ENCODE assay signal across 19 cellular contexts in the genomic region with DNA sequence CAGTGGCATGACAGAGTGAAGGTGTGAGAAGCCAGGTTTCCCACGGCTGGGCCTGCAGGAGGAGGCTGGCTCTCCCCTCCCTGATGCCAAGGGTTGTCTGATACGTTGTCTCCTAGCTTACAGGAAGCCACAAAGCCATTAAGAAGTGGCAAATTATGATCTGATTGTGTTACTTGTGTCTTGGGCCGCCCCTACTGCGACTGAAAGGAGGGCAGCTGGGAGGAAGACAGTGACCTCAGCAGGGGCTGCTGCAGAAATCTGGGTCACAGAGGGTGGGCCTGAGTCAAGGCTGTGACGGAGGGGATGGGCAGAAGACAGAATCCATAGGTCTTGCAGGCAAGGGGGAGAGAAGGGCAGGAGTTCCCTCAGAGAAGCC.
A peak's percentile ranks its signal among the peaks of the same experiment; 100 is the strongest.
DNase-seq lines count a peak whose midpoint lies in the region; ATAC-seq and TF ChIP-seq lines count a peak whose summit lies in the region.
"Had no signal": no experiment of that assay in that cellular context is flagged by ENCODE, and none has a peak within 500 bp of the region (broad histone marks: within the 10 kb centered on the region; RNA-seq: fewer than 3 reads in every experiment).

No MANE protein-coding gene starts in this region.

- dilution Hi-C loops in IMR-90 (cut with HindIII; ENCODE audit: low sequenced_read_pairs, unreplicated experiment): no loop called here

- no peak for TF ChIP-seq POLR2A in IMR-90 (IDR thresholded peaks at IDR 0.05; ENCODE audit: low read depth, low read length)

- H2BK12ac ChIP-seq in trophoblast cell (ENCODE audit: low read length): no peak overlapping the region

- no peaks in the 10 kb centered on the region for H3K36me3 Mint-ChIP-seq in activated CD4-positive, alpha-beta T cell treated with anti-CD3 and anti-CD28 coated beads for 36 hours (ENCODE audit: low read depth)
- H3K36me3 Mint-ChIP-seq in activated CD8-positive, alpha-beta T cell treated with anti-CD3 and anti-CD28 coated beads for 36 hours (ENCODE audit: low read depth): no peaks in the 10 kb centered on the region
- no peaks in the 10 kb centered on the region for H3K36me3 Mint-ChIP-seq in natural killer cell treated with Interleukin-12 subunit alpha and Interleukin-12 subunit beta and Interleukin-15 and Interleukin-18, amount 100 ng/mL, for 72 hours
- H3K36me3 Mint-ChIP-seq in CD14-positive monocyte: peaks cover 0 to 11% of the 10 kb centered on the region in 2 donors
- H3K36me3 Mint-ChIP-seq: CD4-positive, CD25-positive, alpha-beta regulatory T cell; stimulated activated naive B cell treated with anti-CD40 and anti-IgM and Interleukin-4, amounts not matched to agents 10 μg/mL and 1 μg/mL and 100 μg/mL, for 72 hours; type B pancreatic cell had no signal

- H4K12ac ChIP-seq in trophoblast cell (ENCODE audit: low read depth, low read length): no peak overlapping the region

- no peak for DNase-seq in activated CD4-positive, alpha-beta T cell treated with anti-CD3 and anti-CD28 coated beads for 36 hours
- DNase-seq in activated CD4-positive, alpha-beta T cell treated with anti-CD3 and anti-CD28 coated beads, Interleukin-2, amount 50 U/mL, for 48 hours: no peak
- DNase-seq in IMR-90 (no peak), NCI-H1417 (lab: John Stamatoyannopoulos, UW) (no peak), trophoblast cell (no peak), CD14-positive monocyte (ENCODE audit: low spot score) (no peak)
- peak; percentile 18 for DNase-seq in activated CD8-positive, alpha-beta T cell treated with anti-CD3 and anti-CD28 coated beads for 36 hours
- DNase-seq in natural killer cell treated with Interleukin-12 subunit alpha and Interleukin-12 subunit beta and Interleukin-15 and Interleukin-18, amount 100 ng/mL, for 72 hours (ENCODE audit: low spot score): no peak
- DNase-seq: activated CD4-positive, alpha-beta T cell treated with anti-CD3 and anti-CD28 coated beads for 48 hours; CD4-positive, CD25-positive, alpha-beta regulatory T cell; KBM-7; NCI-H2171; spleen; stimulated activated naive B cell treated with anti-CD40 and anti-IgM and Interleukin-4, amounts not matched to agents 10 μg/mL and 1 μg/mL and 100 μg/mL, for 72 hours had no signal

- no peak overlapping the region for H3K56ac ChIP-seq in IMR-90 (ENCODE audit: extremely low read depth, insufficient read depth, low read length)

- CTCF ChIA-PET in activated CD4-positive, alpha-beta T cell treated with anti-CD3 and anti-CD28 coated beads for 36 hours (lab: Charles Lee): no interaction called here
- CTCF ChIA-PET in IMR-90 (lab: Yijun Ruan, JAX): no interaction called here
- CTCF ChIA-PET in activated CD8-positive, alpha-beta T cell treated with anti-CD3 and anti-CD28 coated beads for 36 hours (lab: Charles Lee): no interaction called here

- no peak overlapping the region for H2BK15ac ChIP-seq in IMR-90 (ENCODE audit: low read depth, low read length)

- peaks cover 3% of the 10 kb centered on the region for H3K27me3 Mint-ChIP-seq in activated CD4-positive, alpha-beta T cell treated with anti-CD3 and anti-CD28 coated beads for 36 hours
- no peaks in the 10 kb centered on the region for H3K27me3 Mint-ChIP-seq in activated CD8-positive, alpha-beta T cell treated with anti-CD3 and anti-CD28 coated beads for 36 hours
- peaks cover 0 to 13% of the 10 kb centered on the region in 2 donors for H3K27me3 Mint-ChIP-seq in natural killer cell treated with Interleukin-12 subunit alpha and Interleukin-12 subunit beta and Interleukin-15 and Interleukin-18, amount 100 ng/mL, for 72 hours
- H3K27me3 Mint-ChIP-seq in CD14-positive monocyte (ENCODE audit: low read depth in 3 of 3): peaks cover 9 to 23% (median 19%) of the 10 kb centered on the region in 3 donors
- H3K27me3 Mint-ChIP-seq: type B pancreatic cell had no signal

- H2BK20ac ChIP-seq in IMR-90 (ENCODE audit: low read depth, low read length): no peak overlapping the region

- POLR2A ChIA-PET in activated CD4-positive, alpha-beta T cell treated with anti-CD3 and anti-CD28 coated beads for 36 hours (lab: Charles Lee): no interaction called here
- POLR2A ChIA-PET in IMR-90 (lab: Charles Lee; ENCODE audit: unreplicated experiment): no interaction called here
- POLR2A ChIA-PET in activated CD8-positive, alpha-beta T cell treated with anti-CD3 and anti-CD28 coated beads for 36 hours (lab: Charles Lee): no interaction called here

- WGBS in IMR-90 (ENCODE audit: extremely low coverage in 2 of 2, insufficient read length in 1 of 2), 2 experiments: no CpG with 5 or more reads among the region's 5 CpGs
- WGBS in trophoblast cell (ENCODE audit: extremely low coverage, insufficient coverage, insufficient read length): no CpG with 5 or more reads among the region's 5 CpGs

- no peak overlapping the region for H3K4ac ChIP-seq in IMR-90 (ENCODE audit: low read depth, low read length)
- H3K4ac ChIP-seq in trophoblast cell (ENCODE audit: low read depth, low read length): no peak overlapping the region

- H3K23ac ChIP-seq in IMR-90 (ENCODE audit: low read depth, low read length): no peak overlapping the region
- H3K23ac ChIP-seq in trophoblast cell (ENCODE audit: low read length): no peak overlapping the region

- no peak overlapping the region for H4K5ac ChIP-seq in IMR-90 (ENCODE audit: low read depth, low read length)

- H3K18ac ChIP-seq in IMR-90 (ENCODE audit: low read depth, low read length): no peak overlapping the region
- H3K18ac ChIP-seq in trophoblast cell (ENCODE audit: low read length): no peak overlapping the region

- H2AK9ac ChIP-seq in IMR-90 (replicated peaks; ENCODE audit: low read depth, low read length, poor library complexity): no peak overlapping the region

- H3K9me1 ChIP-seq in IMR-90 (ENCODE audit: insufficient read depth, low read length): peaks cover 3% of the 10 kb centered on the region; the same call in 1 of the 2 replicates

- no peak overlapping the region for H4K8ac ChIP-seq in IMR-90 (ENCODE audit: low read depth in 2 of 2, low read length in 2 of 2)
- no peak overlapping the region for H4K8ac ChIP-seq in trophoblast cell (ENCODE audit: low read depth, low read length)

- BruUV-seq in IMR-90 (replicated peaks; lab: Mats Ljungman, UMichigan): no TSS peak

- intact Hi-C loops in activated CD4-positive, alpha-beta T cell treated with anti-CD3 and anti-CD28 coated beads for 36 hours (cut with DNase I, micrococcal nuclease): no loop called here
- intact Hi-C loops in IMR-90 (cut with micrococcal nuclease): no loop called here
- intact Hi-C loops in activated CD8-positive, alpha-beta T cell treated with anti-CD3 and anti-CD28 coated beads for 36 hours (cut with micrococcal nuclease): no loop called here
- intact Hi-C loops in CD14-positive monocyte (cut with micrococcal nuclease): no loop called here

- H3K14ac ChIP-seq in IMR-90 (replicated peaks; ENCODE audit: low read depth, low read length): no peak overlapping the region
- H3K14ac ChIP-seq in trophoblast cell (ENCODE audit: low read length): no peak overlapping the region

- in situ Hi-C loops in IMR-90 (cut with MboI; ENCODE audit: low sequenced_read_pairs): no loop called here

- H2AK5ac ChIP-seq in IMR-90 (ENCODE audit: low read depth, low read length) (no peak overlapping the region), trophoblast cell (ENCODE audit: low read length) (no peak overlapping the region)

- H3K4me3 ChIP-seq in IMR-90 (ENCODE audit: insufficient read depth, low read depth, low read length) (no peak overlapping the region), trophoblast cell (ENCODE audit: low read depth, low read length) (no peak overlapping the region)
- H3K4me3 ChIP-seq: A549, spleen had no signal

- no peaks in the 10 kb centered on the region for H3K4me1 ChIP-seq in IMR-90 (ENCODE audit: control insufficient read depth, insufficient read depth, low read length)
- no peaks in the 10 kb centered on the region for H3K4me1 ChIP-seq in trophoblast cell (ENCODE audit: control insufficient read depth in 1 of 2, insufficient read depth in 2 of 2, low read length in 2 of 2)
- H3K4me1 ChIP-seq: A549, spleen had no signal

- H3K4me3 Mint-ChIP-seq in activated CD4-positive, alpha-beta T cell treated with anti-CD3 and anti-CD28 coated beads for 36 hours: no peak overlapping the region
- H3K4me3 Mint-ChIP-seq in activated CD8-positive, alpha-beta T cell treated with anti-CD3 and anti-CD28 coated beads for 36 hours: no peak overlapping the region
- H3K4me3 Mint-ChIP-seq in natural killer cell treated with Interleukin-12 subunit alpha and Interleukin-12 subunit beta and Interleukin-15 and Interleukin-18, amount 100 ng/mL, for 72 hours: no peak overlapping the region
- no peak overlapping the region for H3K4me3 Mint-ChIP-seq in CD14-positive monocyte
- H3K4me3 Mint-ChIP-seq: CD4-positive, CD25-positive, alpha-beta regulatory T cell; dendritic cell treated with granulocyte-macrophage colony-stimulating factor and Interleukin-4, amounts not matched to agents 40 ng/mL and 50 ng/mL, for 4 days; stimulated activated naive B cell treated with anti-CD40 and anti-IgM and Interleukin-4, amounts not matched to agents 10 μg/mL and 1 μg/mL and 100 μg/mL, for 72 hours; type B pancreatic cell had no signal

- no peak for TF ChIP-seq RAD21 in IMR-90 (IDR thresholded peaks at IDR 0.05; ENCODE audit: low read length)

- no peak for TF ChIP-seq CTCF in IMR-90 (conservative IDR thresholded peaks at IDR 0.05; ENCODE audit: low read depth, low read length)
- no peak for TF ChIP-seq CTCF in activated CD8-positive, alpha-beta T cell treated with anti-CD3 and anti-CD28 coated beads for 36 hours (IDR thresholded peaks at IDR 0.05)
- TF ChIP-seq CTCF in CD14-positive monocyte (IDR thresholded peaks at IDR 0.05): no peak

- no peaks in the 10 kb centered on the region for H3K9me3 Mint-ChIP-seq in activated CD4-positive, alpha-beta T cell treated with anti-CD3 and anti-CD28 coated beads for 36 hours (ENCODE audit: low read depth)
- H3K9me3 Mint-ChIP-seq in activated CD8-positive, alpha-beta T cell treated with anti-CD3 and anti-CD28 coated beads for 36 hours: no peaks in the 10 kb centered on the region
- no peaks in the 10 kb centered on the region for H3K9me3 Mint-ChIP-seq in natural killer cell treated with Interleukin-12 subunit alpha and Interleukin-12 subunit beta and Interleukin-15 and Interleukin-18, amount 100 ng/mL, for 72 hours
- peaks cover 0 to 12% (median 0%) of the 10 kb centered on the region in 7 donors for H3K9me3 Mint-ChIP-seq in CD14-positive monocyte
- H3K9me3 Mint-ChIP-seq: activated T-helper 2 cell treated with anti-CD3 and anti-CD28 coated beads, Interferon-gamma antibody, Interleukin-2, Interleukin-4, amounts not matched to agents 10 μg/mL and 5 μg/mL and 100 μg/mL, durations not matched to agents 14 hours and 24 hours and 36 hours; CD4-positive, CD25-positive, alpha-beta regulatory T cell; dendritic cell treated with granulocyte-macrophage colony-stimulating factor and Interleukin-4, amounts not matched to agents 40 ng/mL and 50 ng/mL, for 4 days; stimulated activated naive B cell treated with anti-CD40 and anti-IgM and Interleukin-4, amounts not matched to agents 10 μg/mL and 1 μg/mL and 100 μg/mL, for 72 hours; type B pancreatic cell had no signal

- H4K20me1 ChIP-seq in IMR-90 (ENCODE audit: insufficient read depth, low read length): no peaks in the 10 kb centered on the region

- H2AFZ ChIP-seq in IMR-90 (replicated peaks; ENCODE audit: low read length, poor library complexity) (peak overlapping the region; percentile 16), trophoblast cell (ENCODE audit: insufficient read depth, low read length, poor library complexity) (no peak overlapping the region)

- H2BK5ac ChIP-seq in IMR-90 (ENCODE audit: low read depth, low read length, poor library complexity, severe bottlenecking): peak overlapping the region; percentile 74
- H2BK5ac ChIP-seq in trophoblast cell (ENCODE audit: low read depth, low read length, poor library complexity): no peak overlapping the region

- H3K79me2 ChIP-seq in trophoblast cell (ENCODE audit: control insufficient read depth, insufficient read depth, low read length, poor library complexity): no peaks in the 10 kb centered on the region

- H3K9me3 ChIP-seq in IMR-90 (ENCODE audit: control insufficient read depth, insufficient read depth, low read length) (no peaks in the 10 kb centered on the region), trophoblast cell (ENCODE audit: insufficient read depth, low read depth, low read length) (peaks cover 2% of the 10 kb centered on the region)
- H3K9me3 ChIP-seq: A549, spleen had no signal

- H3K27ac ChIP-seq in IMR-90 (ENCODE audit: insufficient read depth, low read length): no peak overlapping the region
- H3K27ac ChIP-seq in trophoblast cell (ENCODE audit: low read depth, low read length): no peak overlapping the region
- H3K27ac ChIP-seq: A549, spleen had no signal

- H3K27ac Mint-ChIP-seq in activated CD4-positive, alpha-beta T cell treated with anti-CD3 and anti-CD28 coated beads for 36 hours: no peak overlapping the region
- H3K27ac Mint-ChIP-seq in activated CD8-positive, alpha-beta T cell treated with anti-CD3 and anti-CD28 coated beads for 36 hours: no peak overlapping the region
- no peak overlapping the region for H3K27ac Mint-ChIP-seq in natural killer cell treated with Interleukin-12 subunit alpha and Interleukin-12 subunit beta and Interleukin-15 and Interleukin-18, amount 100 ng/mL, for 72 hours
- H3K27ac Mint-ChIP-seq in CD14-positive monocyte: no peak overlapping the region
- H3K27ac Mint-ChIP-seq: activated T-helper 2 cell treated with anti-CD3 and anti-CD28 coated beads, Interferon-gamma antibody, Interleukin-2, Interleukin-4, amounts not matched to agents 10 μg/mL and 5 μg/mL and 100 μg/mL, durations not matched to agents 14 hours and 24 hours and 36 hours; CD4-positive, CD25-positive, alpha-beta regulatory T cell; dendritic cell treated with granulocyte-macrophage colony-stimulating factor and Interleukin-4, amounts not matched to agents 40 ng/mL and 50 ng/mL, for 4 days; stimulated activated naive B cell treated with anti-CD40 and anti-IgM and Interleukin-4, amounts not matched to agents 10 μg/mL and 1 μg/mL and 100 μg/mL, for 72 hours; type B pancreatic cell had no signal

- H3K27me3 ChIP-seq in IMR-90 (ENCODE audit: control insufficient read depth, insufficient read depth, low read length): no peaks in the 10 kb centered on the region; the same call in none of the 2 replicates
- H3K27me3 ChIP-seq in trophoblast cell (ENCODE audit: insufficient read depth, low read length): no peaks in the 10 kb centered on the region
- H3K27me3 ChIP-seq: spleen had no signal

- H3K36me3 ChIP-seq in IMR-90 (ENCODE audit: control insufficient read depth, insufficient read depth, low read length): no peaks in the 10 kb centered on the region
- H3K36me3 ChIP-seq in trophoblast cell (ENCODE audit: control insufficient read depth in 1 of 2, insufficient read depth in 2 of 2, low read length in 2 of 2): no peaks in the 10 kb centered on the region
- H3K36me3 ChIP-seq: spleen had no signal

- peak; percentile 39 for ATAC-seq in activated CD4-positive, alpha-beta T cell treated with anti-CD3 and anti-CD28 coated beads for 36 hours
- no peak for ATAC-seq in IMR-90 (ENCODE audit: low read depth)
- peak; percentile 79 for ATAC-seq in activated CD8-positive, alpha-beta T cell treated with anti-CD3 and anti-CD28 coated beads for 36 hours
- peak; percentile 38 to 64 for ATAC-seq in natural killer cell treated with Interleukin-12 subunit alpha and Interleukin-12 subunit beta and Interleukin-15 and Interleukin-18, amount 100 ng/mL, for 72 hours
- ATAC-seq: A549; Right ventricle myocardium inferior; stimulated activated naive B cell treated with anti-CD40 and anti-IgM and Interleukin-4, amounts not matched to agents 10 μg/mL and 1 μg/mL and 100 μg/mL, for 72 hours had no signal

- H3K79me1 ChIP-seq in IMR-90 (ENCODE audit: low read depth in 1 of 2, low read length in 2 of 2): no peaks in the 10 kb centered on the region
- H3K79me1 ChIP-seq in trophoblast cell (ENCODE audit: low read length): no peaks in the 10 kb centered on the region

- no peak overlapping the region for H4K91ac ChIP-seq in IMR-90 (ENCODE audit: insufficient read depth, low read depth, low read length)
- H4K91ac ChIP-seq in trophoblast cell (ENCODE audit: low read depth, low read length): no peak overlapping the region

- H3K4me2 ChIP-seq in IMR-90 (ENCODE audit: low read depth, low read length) (no peak overlapping the region), trophoblast cell (ENCODE audit: low read length) (no peak overlapping the region)
- H3K4me2 ChIP-seq: A549 had no signal

- H3K9ac ChIP-seq in IMR-90 (ENCODE audit: low read depth, low read length) (no peak overlapping the region), trophoblast cell (ENCODE audit: low read length) (no peak overlapping the region)

- H2BK120ac ChIP-seq in IMR-90 (ENCODE audit: low read depth, low read length) (no peak overlapping the region), trophoblast cell (ENCODE audit: insufficient read depth, low read length, poor library complexity) (no peak overlapping the region)

- H3K4me1 Mint-ChIP-seq in activated CD4-positive, alpha-beta T cell treated with anti-CD3 and anti-CD28 coated beads for 36 hours: peaks cover 4% of the 10 kb centered on the region
- no peaks in the 10 kb centered on the region for H3K4me1 Mint-ChIP-seq in activated CD8-positive, alpha-beta T cell treated with anti-CD3 and anti-CD28 coated beads for 36 hours (ENCODE audit: low read depth)
- H3K4me1 Mint-ChIP-seq in natural killer cell treated with Interleukin-12 subunit alpha and Interleukin-12 subunit beta and Interleukin-15 and Interleukin-18, amount 100 ng/mL, for 72 hours (ENCODE audit: low read depth in 2 of 2): peaks cover 27 to 31% of the 10 kb centered on the region in 2 donors
- peaks cover 36% of the 10 kb centered on the region for H3K4me1 Mint-ChIP-seq in CD14-positive monocyte
- H3K4me1 Mint-ChIP-seq: CD4-positive, CD25-positive, alpha-beta regulatory T cell; stimulated activated naive B cell treated with anti-CD40 and anti-IgM and Interleukin-4, amounts not matched to agents 10 μg/mL and 1 μg/mL and 100 μg/mL, for 72 hours had no signal
